In the genomic region with DNA sequence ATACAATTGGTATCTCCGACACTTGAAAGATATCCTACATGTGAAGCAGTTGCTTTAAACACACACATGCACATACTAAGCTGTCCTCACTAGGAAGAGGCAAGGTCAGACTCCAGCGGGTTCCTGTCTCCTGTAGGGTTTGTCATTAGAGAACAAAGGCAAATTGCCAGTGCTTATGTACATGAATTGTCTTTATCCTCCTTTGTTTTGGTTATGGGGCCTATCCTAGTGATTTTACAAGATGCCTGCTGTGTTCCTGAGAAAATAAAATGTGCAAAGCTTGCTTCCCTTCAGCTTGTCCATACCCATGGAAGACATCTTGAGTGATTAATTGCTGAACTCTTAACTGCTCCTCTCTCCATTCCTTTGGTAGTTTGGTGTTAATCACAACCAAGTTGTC, we compare ENCODE assay signal across 1 cellular context.
TF ChIP-seq lines count a peak whose summit lies in the region.

No MANE protein-coding gene starts in this region.

TF ChIP-seq in SK-N-SH treated with all-trans-retinoic acid at 6 μM for 48 hours, 23 proteins besides CTCF, POLR2A, EP300 and RAD21 (continued from another document):
- TF ChIP-seq TCF4 (CRISPR knock-in tag; IDR thresholded peaks at IDR 0.05; ENCODE audit: borderline replicate concordance): no peak
- TF ChIP-seq TOX (CRISPR knock-in tag; IDR thresholded peaks at IDR 0.05; ENCODE audit: borderline replicate concordance): no peak
- no peak for TF ChIP-seq ARNTL (CRISPR knock-in tag; IDR thresholded peaks at IDR 0.05; ENCODE audit: borderline replicate concordance, low read depth)
- TF ChIP-seq ZNF70 (CRISPR knock-in tag; IDR thresholded peaks at IDR 0.05): no peak
TF ChIP-seq in SK-N-SH treated with all-trans-retinoic acid at 6 μM for 48 hours: peak in this region for 0.
